Comparison of ENCODE assay signal across 1 cellular context in the genomic region with DNA sequence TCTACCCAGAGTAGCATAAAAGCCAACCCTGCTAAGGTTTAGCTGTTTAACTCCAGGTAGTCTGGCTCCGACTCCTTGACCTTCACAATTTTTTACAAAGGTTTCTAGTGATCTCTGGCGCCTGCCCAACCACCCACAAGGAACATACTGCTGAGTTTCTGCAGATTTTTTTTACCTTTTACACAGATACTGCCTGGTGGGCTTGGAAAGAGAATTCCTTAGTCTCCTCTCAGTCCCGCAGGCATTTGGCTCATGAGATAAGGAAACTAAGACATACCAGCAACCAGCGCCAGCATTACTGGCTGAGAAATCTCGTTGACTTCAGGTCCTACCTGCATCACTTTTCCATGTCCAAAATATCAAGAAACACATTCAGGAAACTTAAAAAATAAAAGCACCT.
TF ChIP-seq lines count a peak whose summit lies in the region.

No MANE protein-coding gene starts in this region.

TF ChIP-seq in H1, 55 proteins besides CTCF, POLR2A, EP300 and RAD21:
- TF ChIP-seq ZNF274 (IDR thresholded peaks at IDR 0.05; ENCODE audit: borderline replicate concordance, extremely low read depth, low read length): no peak
- no peak for TF ChIP-seq JUND (IDR thresholded peaks at IDR 0.05; ENCODE audit: low read length)
- no peak for TF ChIP-seq CHD7 (IDR thresholded peaks at IDR 0.05; ENCODE audit: insufficient replicate concordance, low read length)
- no peak for TF ChIP-seq SAP30 (IDR thresholded peaks at IDR 0.05; ENCODE audit: insufficient read depth, insufficient replicate concordance, low read length)
- no peak for TF ChIP-seq CHD1 (IDR thresholded peaks at IDR 0.05; ENCODE audit: low read depth, low read length)
TF ChIP-seq in H1: peak in this region for 0.
